ENCODE assay signal across 8 cellular contexts in genomic region chr19:48810151-48810550, GRCh38. TPM values are rescaled to one million over a fixed set of nuclear protein-coding genes. Genes with fewer than 3 reads are reported as not detected.
DNase-seq lines count a peak whose midpoint lies in the region; ATAC-seq and TF ChIP-seq lines count a peak whose summit lies in the region.

No MANE protein-coding gene starts in this region.

- TF ChIP-seq RAD21 in liver (IDR thresholded peaks at IDR 0.05), result no peak

- peak overlapping the region; percentile 77 for H3K27ac Mint-ChIP-seq in activated naive CD4-positive, alpha-beta T cell treated with anti-CD3 and anti-CD28 coated beads, Interleukin-2, amount 10 ng/mL, durations not matched to agents 7 days and 5 days

- H3K9me3 ChIP-seq in adipocyte (ENCODE audit: control insufficient read depth, low read length) (no peaks in the 10 kb centered on the region), liver (ENCODE audit: control insufficient read depth in 4 of 4, low read length in 3 of 4) (no peaks in the 10 kb centered on the region), transverse colon (no peaks in the 10 kb centered on the region)

- peaks cover 14% of the 10 kb centered on the region for H3K4me1 ChIP-seq in adipocyte (ENCODE audit: control insufficient read depth, insufficient read depth, low read length)
- peaks cover 7 to 53% (median 40%) of the 10 kb centered on the region in 4 donors for H3K4me1 ChIP-seq in liver (ENCODE audit: control insufficient read depth in 4 of 4, insufficient read depth in 4 of 4, low read length in 3 of 4)
- peaks cover 6 to 49% (median 40%) of the 10 kb centered on the region in 4 donors for H3K4me1 ChIP-seq in transverse colon

- H3K4me1 Mint-ChIP-seq in activated naive CD4-positive, alpha-beta T cell treated with anti-CD3 and anti-CD28 coated beads, Interleukin-2, amount 10 ng/mL, durations not matched to agents 7 days and 5 days, result peaks cover 42% of the 10 kb centered on the region

- TF ChIP-seq EP300 in transverse colon (IDR thresholded peaks at IDR 0.05; ENCODE audit: low read depth), result no peak

- CTCF ChIA-PET in activated naive CD4-positive, alpha-beta T cell treated with anti-CD3 and anti-CD28 coated beads, Interleukin-2, amount 10 ng/mL, durations not matched to agents 7 days and 5 days (lab: Charles Lee), result interaction anchor here (1.1 to 1.3 kb wide), 5 partner anchors 15 to 161 kb away, joined by 3 to 6 read pairs (median 3); no protein-coding TSS in a partner anchor

- DNase-seq in activated naive CD4-positive, alpha-beta T cell treated with anti-CD3 and anti-CD28 coated beads, Interleukin-2, amount 10 ng/mL, durations not matched to agents 7 days and 5 days, result no peak
- no peak for DNase-seq in activated naive CD4-positive, alpha-beta T cell (lab: John Stamatoyannopoulos, UW)
- DNase-seq in adipocyte (ENCODE audit: low read depth) (peak; percentile 30), transverse colon (no peak), DMS153 (lab: John Stamatoyannopoulos, UW) (no peak), COR-L47 (lab: John Stamatoyannopoulos, UW) (no peak)

- H3K9me3 Mint-ChIP-seq in activated naive CD4-positive, alpha-beta T cell treated with anti-CD3 and anti-CD28 coated beads, Interleukin-2, amount 10 ng/mL, durations not matched to agents 7 days and 5 days, result no peaks in the 10 kb centered on the region

- H3K27ac ChIP-seq in liver (ENCODE audit: low read depth in 1 of 2, low read length in 2 of 2) (peak overlapping the region; percentile 55 to 71), transverse colon (peak overlapping the region; percentile 88 to 93 (median 90))

- H3K27me3 ChIP-seq in adipocyte (replicated peaks; ENCODE audit: control insufficient read depth, insufficient read depth, low read length) (no peaks in the 10 kb centered on the region), liver (ENCODE audit: control insufficient read depth in 4 of 4, insufficient read depth in 4 of 4, low read length in 3 of 4) (no peaks in the 10 kb centered on the region), transverse colon (no peaks in the 10 kb centered on the region)

- H3K4me3 Mint-ChIP-seq in activated naive CD4-positive, alpha-beta T cell treated with anti-CD3 and anti-CD28 coated beads, Interleukin-2, amount 10 ng/mL, durations not matched to agents 7 days and 5 days, result peak overlapping the region; percentile 83

- H3K36me3 ChIP-seq in adipocyte (ENCODE audit: control insufficient read depth, insufficient read depth, low read length, severe bottlenecking), result no peaks in the 10 kb centered on the region
- H3K36me3 ChIP-seq in liver (ENCODE audit: control insufficient read depth in 4 of 4, insufficient read depth in 3 of 4, low read depth in 1 of 4, low read length in 3 of 4), result peaks cover 0 to 3% (median 0%) of the 10 kb centered on the region in 4 donors
- H3K36me3 ChIP-seq in transverse colon, result no peaks in the 10 kb centered on the region

- H3K4me3 ChIP-seq in adipocyte (ENCODE audit: low read length), result peak overlapping the region; percentile 85
- peak overlapping the region in 1 of 3 donors; percentile 57 for H3K4me3 ChIP-seq in liver (ENCODE audit: low read depth in 1 of 3, low read length in 3 of 3)
- H3K4me3 ChIP-seq in transverse colon, result peak overlapping the region; percentile 33 to 71 (median 63)

- intact Hi-C loops in transverse colon (cut with DNase I; ENCODE audit: low total_unique reads), result no loop called here

- peaks cover 13% of the 10 kb centered on the region for H3K27me3 Mint-ChIP-seq in activated naive CD4-positive, alpha-beta T cell treated with anti-CD3 and anti-CD28 coated beads, Interleukin-2, amount 10 ng/mL, durations not matched to agents 7 days and 5 days

- TF ChIP-seq CTCF in liver (IDR thresholded peaks at IDR 0.05; ENCODE audit: low read depth, low read length, missing input control) (no peak), transverse colon (IDR thresholded peaks at IDR 0.05) (no peak)

- H3K36me3 Mint-ChIP-seq in activated naive CD4-positive, alpha-beta T cell treated with anti-CD3 and anti-CD28 coated beads, Interleukin-2, amount 10 ng/mL, durations not matched to agents 7 days and 5 days, result no peaks in the 10 kb centered on the region

- ATAC-seq in GM18519 (IDR thresholded peaks at IDR 0.05; ENCODE audit: low FRiP score, unreplicated experiment), result no peak

- in situ Hi-C loops in transverse colon (cut with MboI; ENCODE audit: low pct_ligation_motif_present in 1 of 4, low pct_unique_long_range_greater_than_20kb in 1 of 4, low sequenced_read_pairs in 3 of 4), result no loop called here

- no peak for TF ChIP-seq POLR2A in transverse colon (IDR thresholded peaks at IDR 0.05)

- H3K9ac ChIP-seq in adipocyte (ENCODE audit: low read length), result peak overlapping the region; percentile 87
- peak overlapping the region in 1 of 2 donors; percentile 1 for H3K9ac ChIP-seq in liver (ENCODE audit: low read depth in 1 of 2, low read length in 2 of 2)

- 15% methylated on average over 7 of the region's 7 CpGs for WGBS in liver
- WGBS in transverse colon (ENCODE audit: low coverage in 1 of 2), 2 donors, result 16 to 20% methylated on average over 2 to 7 of the region's 7 CpGs

TF ChIP-seq in liver, 16 proteins besides CTCF, POLR2A, EP300 and RAD21:
- no peak for TF ChIP-seq HNF4G (IDR thresholded peaks at IDR 0.05)
- TF ChIP-seq YY1 (IDR thresholded peaks at IDR 0.05), result no peak
- TF ChIP-seq ZBTB33 (IDR thresholded peaks at IDR 0.05), result no peak
- TF ChIP-seq EGR1 (IDR thresholded peaks at IDR 0.05; ENCODE audit: low read depth in 2 of 2), result no peak
- TF ChIP-seq ATF3 (IDR thresholded peaks at IDR 0.05), result no peak
- TF ChIP-seq JUND (IDR thresholded peaks at IDR 0.05), result no peak
- no peak for TF ChIP-seq REST (IDR thresholded peaks at IDR 0.05)
- TF ChIP-seq SP1 (IDR thresholded peaks at IDR 0.05), result no peak
- TF ChIP-seq MAX (IDR thresholded peaks at IDR 0.05), result no peak

RNA-seq across cellular contexts. Expression of gene BCAT2, which starts 0.7 kb away (rescaled TPM):
- total RNA-seq in liver, result 1 to 10 TPM; 8.9 to 9.2 TPM
- polyA plus RNA-seq in liver, result 10 to 100 TPM in 1 of 2 donors, 1 to 10 TPM in 1; 7.8 to 35.8 TPM
- total RNA-seq in transverse colon, result 10 to 100 TPM; 32.4 to 51.5 (median 42.8) TPM

RNA-seq across cellular contexts. Expression of gene HSD17B14, which starts 26.1 kb away (rescaled TPM):
- total RNA-seq in liver, result 10 to 100 TPM in 1 of 2 donors, 1 to 10 TPM in 1; 3.7 to 11.2 TPM
- 10 to 100 TPM in 1 of 2 donors, 1 to 10 TPM in 1; 4.9 to 12.6 TPM for polyA plus RNA-seq in liver
- 10 to 100 TPM in 1 of 4 donors, 1 to 10 TPM in 3; 3.5 to 15.1 (median 5.4) TPM for total RNA-seq in transverse colon

RNA-seq across cellular contexts. Expression of gene FGF21, which starts 54.8 kb away (rescaled TPM):
- total RNA-seq in liver, result 1 to 10 TPM in 1 of 2 donors, not detected in 1; 5.5 TPM
- polyA plus RNA-seq in liver, result 10 to 100 TPM in 1 of 2 donors, 1 to 10 TPM in 1; 6.5 to 18.5 TPM
- not detected for total RNA-seq in transverse colon

RNA-seq across cellular contexts. Expression of gene FUT1, which starts 57.7 kb away (rescaled TPM):
- 1 to 10 TPM; 1.3 to 6.8 TPM for total RNA-seq in liver
- polyA plus RNA-seq in liver, result under 1 TPM; 0.48 to 0.72 TPM
- under 1 TPM; 0.27 to 1.00 (median 0.58) TPM for total RNA-seq in transverse colon

RNA-seq across cellular contexts. Expression of gene PLEKHA4, which starts 58.3 kb away (rescaled TPM):
- 1 to 10 TPM; 4.4 to 7.3 TPM for total RNA-seq in liver
- polyA plus RNA-seq in liver, result 10 to 100 TPM in 1 of 2 donors, 1 to 10 TPM in 1; 5.3 to 17.2 TPM
- total RNA-seq in transverse colon, result 10 to 100 TPM in 2 of 4 donors, 1 to 10 TPM in 2; 2.6 to 34.4 (median 10.3) TPM
